Comparison of ENCODE assay signal across 26 cellular contexts in the genomic region with DNA sequence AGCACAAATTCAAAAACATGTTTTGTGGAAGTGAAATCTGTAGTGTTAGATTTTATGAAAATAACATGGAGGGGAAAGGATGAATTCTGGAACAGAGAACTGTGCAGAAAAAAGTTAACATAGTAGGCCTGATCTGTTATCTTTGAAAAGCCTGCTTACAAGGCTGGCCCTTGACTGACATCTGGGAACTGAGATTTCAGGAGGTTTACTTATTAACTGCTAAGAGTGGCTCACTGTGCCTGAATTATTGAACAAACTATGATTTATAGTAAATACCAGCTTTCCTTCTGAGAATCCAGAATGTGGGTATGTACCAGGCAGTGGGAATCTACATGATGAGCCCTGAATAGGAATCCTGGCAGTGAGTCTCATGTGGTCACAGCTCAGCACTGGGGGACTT.
"Had no signal": no experiment of that assay in that cellular context is flagged by ENCODE, and none has a peak within 500 bp of the region (broad histone marks: within the 10 kb centered on the region; RNA-seq: fewer than 3 reads in every experiment).

No MANE protein-coding gene starts in this region.

- DNase-seq: activated CD4-positive, alpha-beta T cell treated with anti-CD3 and anti-CD28 coated beads, Interleukin-2, amount 10 ng/mL, durations not matched to agents 7 days and 5 days; activated CD4-positive, CD25-positive, alpha-beta regulatory T cell treated with anti-CD3 and anti-CD28 coated beads, Interleukin-2, amount 50 U/mL, for 72 hours; activated CD8-positive, alpha-beta memory T cell treated with anti-CD3 and anti-CD28 coated beads, Interleukin-2, amount 10 ng/mL, durations not matched to agents 7 days and 5 days; activated CD8-positive, alpha-beta T cell treated with anti-CD3 and anti-CD28 coated beads for 36 hours; activated gamma-delta T cell treated with Interleukin-2 at 50 U/mL for 16 hours; activated T-cell treated with anti-CD3 and anti-CD28 coated beads for 4 hours; anterior cingulate cortex; brain microvascular endothelial cell; caudate nucleus; effector memory CD4-positive, alpha-beta T cell; foreskin melanocyte; kidney glomerular epithelial cell; left ventricle myocardium superior; mesendoderm; mucosa of descending colon; occipital lobe; small intestine; stimulated activated CD4-positive, alpha-beta T cell treated with anti-CD3 and anti-CD28 coated beads, Interleukin-2, amount 100 ng/mL, for 24 hours; stomach; trophoblast cell; WERI-Rb-1 had no signal

- H3K9me3 Mint-ChIP-seq: activated CD4-positive, alpha-beta T cell treated with anti-CD3 and anti-CD28 coated beads, Interleukin-2, amount 10 ng/mL, durations not matched to agents 7 days and 5 days; activated CD8-positive, alpha-beta T cell treated with anti-CD3 and anti-CD28 coated beads for 36 hours; activated naive CD4-positive, alpha-beta T cell treated with anti-CD3 and anti-CD28 coated beads, Interleukin-2, amount 50 U/mL, for 24 hours; stimulated activated memory B cell treated with anti-CD40 and anti-IgM and Interleukin-4, amounts not matched to agents 10 μg/mL and 1 μg/mL and 100 μg/mL, for 72 hours; T-helper 2 cell treated with Interferon-gamma antibody and Interleukin-4, amounts not matched to agents 5 μg/mL and 100 μg/mL, for 36 hours had no signal

- H3K4me3 Mint-ChIP-seq: activated CD4-positive, alpha-beta T cell treated with anti-CD3 and anti-CD28 coated beads, Interleukin-2, amount 10 ng/mL, durations not matched to agents 7 days and 5 days; activated CD8-positive, alpha-beta memory T cell treated with anti-CD3 and anti-CD28 coated beads, Interleukin-2, amount 10 ng/mL, durations not matched to agents 7 days and 5 days; activated CD8-positive, alpha-beta T cell treated with anti-CD3 and anti-CD28 coated beads for 36 hours; activated naive CD4-positive, alpha-beta T cell treated with anti-CD3 and anti-CD28 coated beads, Interleukin-2, amount 50 U/mL, for 24 hours; stimulated activated memory B cell treated with anti-CD40 and anti-IgM and Interleukin-4, amounts not matched to agents 10 μg/mL and 1 μg/mL and 100 μg/mL, for 72 hours; T-helper 2 cell treated with Interferon-gamma antibody and Interleukin-4, amounts not matched to agents 5 μg/mL and 100 μg/mL, for 36 hours had no signal

- H3K27me3 Mint-ChIP-seq: activated CD4-positive, alpha-beta T cell treated with anti-CD3 and anti-CD28 coated beads, Interleukin-2, amount 10 ng/mL, durations not matched to agents 7 days and 5 days; activated CD8-positive, alpha-beta memory T cell treated with anti-CD3 and anti-CD28 coated beads, Interleukin-2, amount 10 ng/mL, durations not matched to agents 7 days and 5 days; activated CD8-positive, alpha-beta T cell treated with anti-CD3 and anti-CD28 coated beads for 36 hours; activated naive CD4-positive, alpha-beta T cell treated with anti-CD3 and anti-CD28 coated beads, Interleukin-2, amount 50 U/mL, for 24 hours; stimulated activated memory B cell treated with anti-CD40 and anti-IgM and Interleukin-4, amounts not matched to agents 10 μg/mL and 1 μg/mL and 100 μg/mL, for 72 hours had no signal

- H3K27ac Mint-ChIP-seq: activated CD4-positive, alpha-beta T cell treated with anti-CD3 and anti-CD28 coated beads, Interleukin-2, amount 10 ng/mL, durations not matched to agents 7 days and 5 days; activated CD8-positive, alpha-beta memory T cell treated with anti-CD3 and anti-CD28 coated beads, Interleukin-2, amount 10 ng/mL, durations not matched to agents 7 days and 5 days; activated CD8-positive, alpha-beta T cell treated with anti-CD3 and anti-CD28 coated beads for 36 hours; activated naive CD4-positive, alpha-beta T cell treated with anti-CD3 and anti-CD28 coated beads, Interleukin-2, amount 50 U/mL, for 24 hours; stimulated activated memory B cell treated with anti-CD40 and anti-IgM and Interleukin-4, amounts not matched to agents 10 μg/mL and 1 μg/mL and 100 μg/mL, for 72 hours; T-helper 2 cell treated with Interferon-gamma antibody and Interleukin-4, amounts not matched to agents 5 μg/mL and 100 μg/mL, for 36 hours had no signal

- ATAC-seq: activated CD8-positive, alpha-beta memory T cell treated with anti-CD3 and anti-CD28 coated beads, Interleukin-2, amount 10 ng/mL, durations not matched to agents 7 days and 5 days; activated CD8-positive, alpha-beta T cell treated with anti-CD3 and anti-CD28 coated beads for 36 hours; esophagus mucosa; left ventricle myocardium superior; mucosa of descending colon; sciatic nerve; stimulated activated memory B cell treated with anti-CD40 and anti-IgM and Interleukin-4, amounts not matched to agents 10 μg/mL and 1 μg/mL and 100 μg/mL, for 72 hours had no signal

- H3K4me1 Mint-ChIP-seq: activated naive CD4-positive, alpha-beta T cell treated with anti-CD3 and anti-CD28 coated beads, Interleukin-2, amount 50 U/mL, for 24 hours; stimulated activated memory B cell treated with anti-CD40 and anti-IgM and Interleukin-4, amounts not matched to agents 10 μg/mL and 1 μg/mL and 100 μg/mL, for 72 hours had no signal
